ENCODE assay signal across 9 cellular contexts in genomic region chr2:11234309-11234708, GRCh38.
DNase-seq lines count a peak whose midpoint lies in the region; ATAC-seq and TF ChIP-seq lines count a peak whose summit lies in the region.
"Had no signal": no experiment of that assay in that cellular context is flagged by ENCODE, and none has a peak within 500 bp of the region (broad histone marks: within the 10 kb centered on the region; RNA-seq: fewer than 3 reads in every experiment).

No MANE protein-coding gene starts in this region.

- ATAC-seq in GM21390 (IDR thresholded peaks at IDR 0.05; ENCODE audit: unreplicated experiment) (no peak), GM19351 (IDR thresholded peaks at IDR 0.05; ENCODE audit: unreplicated experiment) (no peak), GM18498 (IDR thresholded peaks at IDR 0.05; ENCODE audit: unreplicated experiment) (no peak), GM18517 (IDR thresholded peaks at IDR 0.05; ENCODE audit: unreplicated experiment) (no peak)
- ATAC-seq: T-cell had no signal

- intact Hi-C loops in esophagus muscularis mucosa (cut with DNase I) = loop anchor here (2.0 kb wide), 2 partner anchors 178 to 212 kb away; no protein-coding TSS in a partner anchor

- H3K27me3 ChIP-seq in esophagus muscularis mucosa = no peaks in the 10 kb centered on the region

- 66% methylated on average over 1 of the region's 1 CpG for whole genome bisulfite sequencing in esophagus muscularis mucosa

- TF ChIP-seq CTCF in GM10266 (IDR thresholded peaks at IDR 0.05; ENCODE audit: control insufficient read depth, insufficient read depth, low read depth, missing control alignments) (peak; percentile 23), esophagus muscularis mucosa (IDR thresholded peaks at IDR 0.05) (peak; percentile 52 to 59 (median 54))

- no peak overlapping the region for H3K27ac ChIP-seq in esophagus muscularis mucosa (replicated peaks in 1 of 4)

- peaks cover 11 to 17% (median 13%) of the 10 kb centered on the region in 4 donors for H3K4me1 ChIP-seq in esophagus muscularis mucosa

- peaks cover 0 to 4% (median 0%) of the 10 kb centered on the region in 4 donors for H3K36me3 ChIP-seq in esophagus muscularis mucosa

- H3K4me3 ChIP-seq in esophagus muscularis mucosa = no peak overlapping the region

- TF ChIP-seq EP300 in esophagus muscularis mucosa (IDR thresholded peaks at IDR 0.05) = no peak

- DNase-seq in GM10266 (ENCODE audit: extremely low spot score) = no peak
- peak; percentile 6 for DNase-seq in NCI-H69 (lab: John Stamatoyannopoulos, UW)
- no peak for DNase-seq in esophagus muscularis mucosa (ENCODE audit: extremely low spot score)
- peak; percentile 25 for DNase-seq in renal cortical epithelial cell (ENCODE audit: low read depth)
- DNase-seq: T-cell had no signal

- no peak for TF ChIP-seq POLR2A in esophagus muscularis mucosa (IDR thresholded peaks at IDR 0.05; ENCODE audit: low read depth)

- no peaks in the 10 kb centered on the region for H3K9me3 ChIP-seq in esophagus muscularis mucosa

Comparison
In these comparisons a context has a peak if more than half of its experiments do, and no peak if none do; other contexts are left out.
1. DNase-seq: peak in NCI-H69 (single experiment) and renal cortical epithelial cell (single experiment); none in GM10266 (single experiment) and esophagus muscularis mucosa (single experiment).